Comparison of ENCODE assay signal across 8 cellular contexts in genomic region chr13:57631607-57632275, GRCh38. TPM values are rescaled to one million over a fixed set of nuclear protein-coding genes. Genes with fewer than 3 reads are reported as not detected.
DNase-seq lines count a peak whose midpoint lies in the region; ATAC-seq, FAIRE-seq and TF ChIP-seq lines count a peak whose summit lies in the region.

PCDH17 (plus strand) TSS chr13:57631744; CDS start chr13:57632547, 803 bp downstream.

- peak within 1 kb of the TSS; percentile 52 for H3K4me3 ChIP-seq in AG10803 (ENCODE audit: low read length)
- peak within 1 kb of the TSS; percentile 44 for H3K4me3 ChIP-seq in IMR-90 (ENCODE audit: insufficient read depth, low read depth, low read length)
- H3K4me3 ChIP-seq in cardiac muscle cell = peak within 1 kb of the TSS; percentile 71

- no peak within 1 kb of the TSS for H3K9ac ChIP-seq in IMR-90 (ENCODE audit: low read depth, low read length)

- H3K4me1 Mint-ChIP-seq in activated naive CD8-positive, alpha-beta T cell treated with anti-CD3 and anti-CD28 coated beads, Interleukin-2, amount 50 U/mL, for 24 hours = peaks cover 42% of the 10 kb centered on the region

- H4K8ac ChIP-seq in IMR-90 (ENCODE audit: low read depth in 2 of 2, low read length in 2 of 2) = no peak within 1 kb of the TSS

- no peaks in the 10 kb centered on the region for H3K9me1 ChIP-seq in IMR-90 (ENCODE audit: insufficient read depth, low read length)

- no peak within 1 kb of the TSS for H2BK20ac ChIP-seq in IMR-90 (ENCODE audit: low read depth, low read length)

- DNase-seq in AG10803 (ENCODE audit: low read depth) = peak; percentile 4
- DNase-seq in IMR-90 = no peak
- DNase-seq in activated naive CD8-positive, alpha-beta T cell treated with anti-CD3 and anti-CD28 coated beads, Interleukin-2, amount 50 U/mL, for 24 hours = peak; percentile 1
- DNase-seq in cardiac muscle cell (ENCODE audit: low read depth in 1 of 2, low spot score in 1 of 2) = peak; percentile 51 to 69
- peak in 55 of 56 donors; percentile 10 to 90 (median 72) for DNase-seq in nucleus accumbens (lab: John Stamatoyannopoulos, UW)
- DNase-seq in RCC 7860 (ENCODE audit: low spot score) = no peak
- no peak for DNase-seq in NCI-H2196 (lab: John Stamatoyannopoulos, UW; ENCODE audit: unreplicated experiment)

- H3K36me3 Mint-ChIP-seq in activated naive CD8-positive, alpha-beta T cell treated with anti-CD3 and anti-CD28 coated beads, Interleukin-2, amount 50 U/mL, for 24 hours (ENCODE audit: low read depth) = peaks cover 11% of the 10 kb centered on the region

- H3K23ac ChIP-seq in IMR-90 (ENCODE audit: low read depth, low read length) = no peak within 1 kb of the TSS

- peaks cover 15% of the 10 kb centered on the region for H3K9me3 ChIP-seq in IMR-90 (ENCODE audit: control insufficient read depth, insufficient read depth, low read length)
- H3K9me3 ChIP-seq in cardiac muscle cell (ENCODE audit: low read depth) = no peaks in the 10 kb centered on the region

- no peak within 1 kb of the TSS for H3K56ac ChIP-seq in IMR-90 (ENCODE audit: extremely low read depth, insufficient read depth, low read length)

- 0 out of 2 replicates have a peak, but pooled peaks have one; percentile 32 for ATAC-seq in IMR-90 (ENCODE audit: low read depth)
- no peak for ATAC-seq in activated naive CD8-positive, alpha-beta T cell treated with anti-CD3 and anti-CD28 coated beads, Interleukin-2, amount 50 U/mL, for 24 hours
- no peak for ATAC-seq in HG02870 (IDR thresholded peaks at IDR 0.05; ENCODE audit: unreplicated experiment)

- H3K4me1 ChIP-seq in IMR-90 (ENCODE audit: control insufficient read depth, insufficient read depth, low read length) (no peaks in the 10 kb centered on the region; the same call in 1 of the 2 replicates), cardiac muscle cell (ENCODE audit: low read depth) (no peaks in the 10 kb centered on the region)

- H3K27ac Mint-ChIP-seq in activated naive CD8-positive, alpha-beta T cell treated with anti-CD3 and anti-CD28 coated beads, Interleukin-2, amount 50 U/mL, for 24 hours = no peak within 1 kb of the TSS

- H3K79me1 ChIP-seq in IMR-90 (ENCODE audit: low read depth in 1 of 2, low read length in 2 of 2) = no peaks in the 10 kb centered on the region

- POLR2A ChIA-PET in IMR-90 (lab: Charles Lee; ENCODE audit: unreplicated experiment) = no interaction called here

- H3K14ac ChIP-seq in IMR-90 (replicated peaks; ENCODE audit: low read depth, low read length) = no peak within 1 kb of the TSS

- peak within 1 kb of the TSS; percentile 67 for H3K4me3 Mint-ChIP-seq in activated naive CD8-positive, alpha-beta T cell treated with anti-CD3 and anti-CD28 coated beads, Interleukin-2, amount 50 U/mL, for 24 hours

- no peaks in the 10 kb centered on the region for H4K20me1 ChIP-seq in IMR-90 (ENCODE audit: insufficient read depth, low read length)

- H3K18ac ChIP-seq in IMR-90 (ENCODE audit: low read depth, low read length) = no peak within 1 kb of the TSS

- H2AK5ac ChIP-seq in IMR-90 (ENCODE audit: low read depth, low read length) = no peak within 1 kb of the TSS

- no peak for TF ChIP-seq POLR2A in IMR-90 (IDR thresholded peaks at IDR 0.05; ENCODE audit: low read depth, low read length)

- no peak within 1 kb of the TSS for H4K91ac ChIP-seq in IMR-90 (ENCODE audit: insufficient read depth, low read depth, low read length)

- dilution Hi-C loops in IMR-90 (cut with HindIII; ENCODE audit: low sequenced_read_pairs, unreplicated experiment) = no loop called here

- peaks cover 6% of the 10 kb centered on the region for H3K9me3 Mint-ChIP-seq in activated naive CD8-positive, alpha-beta T cell treated with anti-CD3 and anti-CD28 coated beads, Interleukin-2, amount 50 U/mL, for 24 hours

- H4K5ac ChIP-seq in IMR-90 (ENCODE audit: low read depth, low read length) = no peak within 1 kb of the TSS

- H2BK5ac ChIP-seq in IMR-90 (ENCODE audit: low read depth, low read length, poor library complexity, severe bottlenecking) = no peak within 1 kb of the TSS

- CTCF ChIA-PET in IMR-90 (lab: Yijun Ruan, JAX) = no interaction called here

- H3K27me3 Mint-ChIP-seq in activated naive CD8-positive, alpha-beta T cell treated with anti-CD3 and anti-CD28 coated beads, Interleukin-2, amount 50 U/mL, for 24 hours = peaks cover 67% of the 10 kb centered on the region

- FAIRE-seq in RCC 7860 (lab: Jason Lieb, UNC) = no peak

- in situ Hi-C loops in IMR-90 (cut with MboI; ENCODE audit: low sequenced_read_pairs) = loop anchor here (25.0 kb wide), 1 partner anchor 1681 kb away; no protein-coding TSS in a partner anchor

- H3K4me2 ChIP-seq in IMR-90 (ENCODE audit: low read depth, low read length) = peak within 1 kb of the TSS; percentile 83

- H3K27me3 ChIP-seq in IMR-90 (ENCODE audit: control insufficient read depth, insufficient read depth, low read length) (peaks cover 54% of the 10 kb centered on the region), cardiac muscle cell (peaks cover 38% of the 10 kb centered on the region)

- WGBS in IMR-90 (ENCODE audit: extremely low coverage in 2 of 2, insufficient read length in 1 of 2), 2 experiments = no CpG with 5 or more reads among the region's 33 CpGs

- no peak within 1 kb of the TSS for H2AK9ac ChIP-seq in IMR-90 (replicated peaks; ENCODE audit: low read depth, low read length, poor library complexity)

- TF ChIP-seq CTCF in AG10803 (conservative IDR thresholded peaks at IDR 0.05; ENCODE audit: low read length) (no peak), IMR-90 (conservative IDR thresholded peaks at IDR 0.05; ENCODE audit: low read depth, low read length) (no peak), cardiac muscle cell (IDR thresholded peaks at IDR 0.05; ENCODE audit: low read depth, low read length) (no peak)

- no peak within 1 kb of the TSS for H2BK120ac ChIP-seq in IMR-90 (ENCODE audit: low read depth, low read length)

- H2BK15ac ChIP-seq in IMR-90 (ENCODE audit: low read depth, low read length) = no peak within 1 kb of the TSS

- TF ChIP-seq RAD21 in IMR-90 (IDR thresholded peaks at IDR 0.05; ENCODE audit: low read length) = no peak

- peak within 1 kb of the TSS; percentile 75 for H2AFZ ChIP-seq in IMR-90 (replicated peaks; ENCODE audit: low read length, poor library complexity)

- H3K36me3 ChIP-seq in IMR-90 (ENCODE audit: control insufficient read depth, insufficient read depth, low read length) (no peaks in the 10 kb centered on the region), cardiac muscle cell (no peaks in the 10 kb centered on the region)

- H3K27ac ChIP-seq in IMR-90 (ENCODE audit: insufficient read depth, low read length) (no peak within 1 kb of the TSS), cardiac muscle cell (no peak within 1 kb of the TSS)

- BruUV-seq in IMR-90 (replicated peaks; lab: Mats Ljungman, UMichigan) = no TSS peak

- H3K4ac ChIP-seq in IMR-90 (ENCODE audit: low read depth, low read length) = no peak within 1 kb of the TSS

- intact Hi-C loops in IMR-90 (cut with micrococcal nuclease) = no loop called here

TF ChIP-seq in IMR-90, 13 proteins besides CTCF, POLR2A, EP300 and RAD21:
- TF ChIP-seq SMC3 (IDR thresholded peaks at IDR 0.05; ENCODE audit: low read depth, low read length) = no peak

RNA-seq across cellular contexts. Expression of gene PCDH17, which starts in this region (rescaled TPM):
- total RNA-seq in IMR-90 (2012; rRNA removed) (under 0.01 TPM in 1 of 2 replicates, not detected in the other), cardiac muscle cell (9.6 and 11.1 TPM in 2 replicates)
- polyA plus RNA-seq in IMR-90 (2012; rRNA removed) (not detected in 2 replicates), cardiac muscle cell (0.86 and 1.4 TPM in 2 replicates)
- polyA plus RNA-seq in IMR-90 (2012; cell fraction: cytosol; rRNA removed) = not detected in 2 replicates
- polyA plus RNA-seq in IMR-90 (2012; cell fraction: nucleus; rRNA removed; ENCODE audit: low replicate concordance) = not detected in 2 replicates

Comparison
In these comparisons a context has a peak if more than half of its experiments do, and no peak if none do; other contexts are left out.
1. RNA of gene PCDH17 (total RNA-seq): 9.6 to 11.1 TPM in cardiac muscle cell; under 0.01 TPM in IMR-90; every median in the first group is over 10 times any median in the second.
2. Peak in ATAC-seq, H3K4me3 ChIP-seq and H3K4me2 ChIP-seq in IMR-90; RNA of the gene not detected or under 1 TPM.
3. DNase-seq: peak in AG10803 (single experiment), activated naive CD8-positive, alpha-beta T cell treated with anti-CD3 and anti-CD28 coated beads, Interleukin-2, amount 50 U/mL, for 24 hours (single experiment), cardiac muscle cell (2 of 2) and nucleus accumbens (55 of 56); none in IMR-90 (single experiment), RCC 7860 (single experiment) and NCI-H2196 (single experiment).
4. Peak in every context shown above with its lines, with median percentiles within 50 percentile points of each other: H3K4me3 ChIP-seq.